20 cellular contexts compared by ENCODE assay signal in the genomic region with DNA sequence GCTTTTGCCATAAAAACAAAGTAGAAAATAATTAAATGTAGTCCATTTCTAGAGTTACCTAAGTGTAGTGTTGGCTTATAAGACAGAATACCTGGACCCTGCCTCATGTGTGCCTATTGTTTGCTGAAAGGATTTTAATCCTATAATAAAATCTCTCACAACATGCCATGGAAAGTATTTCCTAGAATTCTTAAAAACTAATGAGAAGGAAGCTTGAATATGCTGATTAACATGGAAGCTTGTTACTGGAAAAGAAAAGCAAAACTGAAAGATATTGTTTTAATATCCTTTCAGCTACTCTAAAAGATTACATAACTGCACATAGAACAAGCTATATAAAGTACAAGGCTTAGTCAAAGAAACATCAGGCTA.
"Had no signal": no experiment of that assay in that cellular context is flagged by ENCODE, and none has a peak within 500 bp of the region (broad histone marks: within the 10 kb centered on the region; RNA-seq: fewer than 3 reads in every experiment).

No MANE protein-coding gene starts in this region.

- H3K36me3 ChIP-seq: adrenal gland, breast epithelium had no signal

- H3K4me3 ChIP-seq: adrenal gland, breast epithelium had no signal

- H3K27me3 ChIP-seq: adrenal gland had no signal

- H3K9me3 ChIP-seq: adrenal gland, breast epithelium had no signal

- H3K27ac ChIP-seq: adrenal gland, breast epithelium had no signal

- ATAC-seq: activated CD8-positive, alpha-beta T cell treated with anti-CD3 and anti-CD28 coated beads, Interleukin-2, amount 10 ng/mL, durations not matched to agents 7 days and 5 days had no signal

- H3K4me1 ChIP-seq: breast epithelium had no signal

- DNase-seq: activated CD4-positive, alpha-beta T cell treated with anti-CD3 and anti-CD28 coated beads for 48 hours; activated CD4-positive, alpha-beta T cell treated with anti-CD3 and anti-CD28 coated beads, Interleukin-2, amount 50 U/mL, for 4 hours; activated CD4-positive, CD25-positive, alpha-beta regulatory T cell treated with anti-CD3 and anti-CD28 coated beads, Interleukin-2, amount 50 U/mL, for 72 hours; activated CD8-positive, alpha-beta memory T cell treated with anti-CD3 and anti-CD28 coated beads, Interleukin-2, amount 50 U/mL, for 48 hours; activated CD8-positive, alpha-beta T cell treated with anti-CD3 and anti-CD28 coated beads, Interleukin-2, amount 10 ng/mL, durations not matched to agents 7 days and 5 days; activated naive CD4-positive, alpha-beta T cell treated with anti-CD3 and anti-CD28 coated beads, Interleukin-2, amount 50 U/mL, for 16 hours; activated naive CD8-positive, alpha-beta T cell treated with anti-CD3 and anti-CD28 coated beads, Interleukin-2, amount 10 ng/mL, durations not matched to agents 7 days and 5 days; activated T-cell treated with anti-CD3 and anti-CD28 coated beads, Interleukin-2, amount 50 U/mL, for 1 hour; aorta; caudate nucleus; Kasumi-1; NCI-H1105 treated with DMSO at 0.1 percent for 48 hours; NCI-H1436 treated with DMSO at 0.1 percent for 48 hours; NCI-H187; NCI-H2081; NCI-H446; NCI-H524; SHP77 treated with DMSO at 0.1 percent for 48 hours had no signal
